ENCODE assay signal across 2 cellular contexts in the genomic region with DNA sequence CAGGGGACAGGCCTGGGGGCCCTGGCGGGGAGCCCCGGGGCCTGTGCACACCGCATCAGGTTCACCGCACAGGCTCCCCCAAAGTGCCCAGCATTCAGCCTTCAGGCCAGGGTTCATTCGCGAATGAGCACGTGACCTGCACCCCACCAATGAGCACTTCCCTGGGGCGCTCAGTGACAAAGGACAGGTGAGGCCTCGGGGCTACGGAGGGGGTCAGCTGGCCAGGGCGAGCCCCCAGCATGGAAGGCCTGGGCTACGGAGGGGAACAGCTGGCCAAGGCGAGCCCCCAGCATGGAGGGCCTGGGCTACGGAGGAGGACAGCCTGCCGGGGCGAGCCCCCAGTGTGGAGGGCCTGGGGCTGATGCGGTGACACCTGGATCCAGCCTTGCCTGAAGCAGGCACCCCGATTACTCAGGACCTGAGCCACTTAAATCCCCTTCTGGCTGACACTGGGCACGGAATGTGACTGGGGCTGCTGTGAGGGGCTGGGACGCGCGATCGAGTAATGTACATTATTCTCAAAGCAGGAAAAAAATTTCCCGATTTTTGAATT.
A peak's percentile ranks its signal among the peaks of the same experiment; 100 is the strongest.
TF ChIP-seq lines count a peak whose summit lies in the region.

No MANE protein-coding gene starts in this region.

TF ChIP-seq in HepG2, 621 proteins besides CTCF, POLR2A, EP300 and RAD21:
- TF ChIP-seq ZNF329 (CRISPR knock-in tag; IDR thresholded peaks at IDR 0.05; ENCODE audit: low read depth) = peak; percentile 99
- TF ChIP-seq, protein P1, sequence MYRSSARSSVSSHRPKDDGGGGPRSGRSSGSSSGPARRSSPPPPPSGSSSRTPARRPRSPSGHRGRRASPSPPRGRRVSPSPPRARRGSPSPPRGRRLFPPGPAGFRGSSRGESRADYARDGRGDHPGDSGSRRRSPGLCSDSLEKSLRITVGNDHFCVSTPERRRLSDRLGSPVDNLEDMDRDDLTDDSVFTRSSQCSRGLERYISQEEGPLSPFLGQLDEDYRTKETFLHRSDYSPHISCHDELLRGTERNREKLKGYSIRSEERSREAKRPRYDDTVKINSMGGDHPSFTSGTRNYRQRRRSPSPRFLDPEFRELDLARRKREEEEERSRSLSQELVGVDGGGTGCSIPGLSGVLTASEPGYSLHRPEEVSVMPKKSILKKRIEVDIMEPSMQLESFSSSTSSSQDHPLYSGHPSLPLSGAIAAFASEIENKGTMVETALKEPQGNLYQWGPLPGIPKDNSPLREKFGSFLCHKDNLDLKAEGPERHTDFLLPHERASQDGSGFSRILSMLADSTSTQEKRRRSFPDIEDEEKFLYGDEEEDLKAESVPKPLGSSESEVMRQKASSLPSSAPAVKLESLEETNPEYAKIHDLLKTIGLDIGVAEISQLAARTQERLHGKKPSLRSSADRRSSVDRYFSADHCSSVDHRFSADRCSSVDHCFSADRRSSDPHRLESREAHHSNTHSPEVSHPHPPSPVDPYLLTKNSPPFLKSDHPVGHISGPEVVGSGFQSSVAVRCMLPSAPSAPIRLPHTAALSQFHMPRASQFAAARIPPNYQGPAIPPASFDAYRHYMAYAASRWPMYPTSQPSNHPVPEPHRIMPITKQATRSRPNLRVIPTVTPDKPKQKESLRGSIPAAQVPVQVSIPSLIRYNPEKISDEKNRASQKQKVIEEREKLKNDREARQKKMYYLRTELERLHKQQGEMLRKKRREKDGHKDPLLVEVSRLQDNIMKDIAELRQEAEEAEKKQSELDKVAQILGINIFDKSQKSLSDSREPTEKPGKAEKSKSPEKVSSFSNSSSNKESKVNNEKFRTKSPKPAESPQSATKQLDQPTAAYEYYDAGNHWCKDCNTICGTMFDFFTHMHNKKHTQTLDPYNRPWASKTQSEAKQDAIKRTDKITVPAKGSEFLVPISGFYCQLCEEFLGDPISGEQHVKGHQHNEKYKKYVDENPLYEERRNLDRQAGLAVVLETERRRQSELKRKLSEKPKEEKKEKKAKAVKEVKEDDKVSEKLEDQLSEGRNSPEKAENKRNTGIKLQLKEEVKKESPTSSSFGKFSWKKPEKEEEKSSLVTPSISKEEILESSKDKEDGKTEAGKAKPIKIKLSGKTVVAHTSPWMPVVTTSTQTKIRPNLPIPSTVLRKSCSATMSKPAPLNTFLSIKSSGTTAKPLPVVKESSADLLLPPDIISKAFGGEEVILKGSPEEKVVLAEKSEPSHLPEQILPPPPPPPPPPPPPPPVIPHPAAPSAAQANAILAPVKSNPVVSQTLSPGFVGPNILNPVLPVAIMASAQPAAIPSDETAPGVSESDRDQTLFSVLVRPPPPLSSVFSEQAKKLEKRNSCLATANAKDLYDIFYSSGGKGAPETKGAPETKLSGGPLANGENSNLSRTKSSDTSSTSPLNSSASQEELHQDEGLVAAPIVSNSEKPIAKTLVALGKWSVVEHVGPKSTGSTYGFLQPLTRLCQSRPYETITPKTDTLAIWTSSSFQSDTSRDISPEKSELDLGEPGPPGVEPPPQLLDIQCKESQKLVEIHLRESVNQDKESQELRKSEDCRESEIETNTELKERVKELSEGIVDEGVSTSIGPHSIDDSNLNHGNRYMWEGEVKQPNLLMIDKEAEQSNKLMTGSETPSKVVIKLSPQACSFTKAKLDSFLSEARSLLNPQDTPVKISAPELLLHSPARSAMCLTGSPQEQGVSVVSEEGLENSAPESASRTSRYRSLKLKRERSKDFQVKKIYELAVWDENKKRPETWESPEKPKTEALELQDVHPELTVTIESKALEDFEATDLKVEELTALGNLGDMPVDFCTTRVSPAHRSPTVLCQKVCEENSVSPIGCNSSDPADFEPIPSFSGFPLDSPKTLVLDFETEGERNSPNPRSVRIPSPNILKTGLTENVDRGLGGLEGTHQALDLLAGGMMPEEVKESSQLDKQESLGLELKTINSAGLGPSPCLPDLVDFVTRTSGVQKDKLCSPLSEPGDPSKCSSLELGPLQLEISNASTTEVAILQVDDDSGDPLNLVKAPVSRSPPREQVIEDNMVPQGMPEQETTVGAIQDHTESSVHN (CRISPR knock-in tag; IDR thresholded peaks at IDR 0.05) = no peak

TF ChIP-seq in K562, 482 proteins besides CTCF, POLR2A, EP300 and RAD21:
- TF ChIP-seq, protein P2, sequence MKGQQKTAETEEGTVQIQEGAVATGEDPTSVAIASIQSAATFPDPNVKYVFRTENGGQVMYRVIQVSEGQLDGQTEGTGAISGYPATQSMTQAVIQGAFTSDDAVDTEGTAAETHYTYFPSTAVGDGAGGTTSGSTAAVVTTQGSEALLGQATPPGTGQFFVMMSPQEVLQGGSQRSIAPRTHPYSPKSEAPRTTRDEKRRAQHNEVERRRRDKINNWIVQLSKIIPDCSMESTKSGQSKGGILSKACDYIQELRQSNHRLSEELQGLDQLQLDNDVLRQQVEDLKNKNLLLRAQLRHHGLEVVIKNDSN (CRISPR knock-in tag; IDR thresholded peaks at IDR 0.05) = 0 out of 2 replicates have a peak, but pooled peaks have one; percentile 16
- TF ChIP-seq NFE2 (IDR thresholded peaks at IDR 0.05; ENCODE audit: low read depth) (no peak), POLR2G (IDR thresholded peaks at IDR 0.05; ENCODE audit: low read depth, low read length) (peak; percentile 24; the same call in 1 of the 2 replicates), FIP1L1 (IDR thresholded peaks at IDR 0.05; ENCODE audit: low read depth, low read length, poor library complexity, severe bottlenecking) (peak; percentile 40), CEBPG (CRISPR knock-in tag; IDR thresholded peaks at IDR 0.05) (no peak), CEBPG (tag; conservative IDR thresholded peaks at IDR 0.05 in 1 of 2, IDR thresholded peaks at IDR 0.05 in 1 of 2) (no peak), ZSCAN29 (IDR thresholded peaks at IDR 0.05) (no peak), U2AF1 (optimal IDR thresholded peaks at IDR 0.05; ENCODE audit: low read depth, low read length) (no peak), RBM22 (IDR thresholded peaks at IDR 0.05; ENCODE audit: low read depth, low read length, poor library complexity, severe bottlenecking) (peak; percentile 49), BMI1 (IDR thresholded peaks at IDR 0.05; ENCODE audit: low read length) (no peak), RAD51 (IDR thresholded peaks at IDR 0.05; ENCODE audit: borderline replicate concordance, low read depth) (no peak)
- TF ChIP-seq, protein P3, sequence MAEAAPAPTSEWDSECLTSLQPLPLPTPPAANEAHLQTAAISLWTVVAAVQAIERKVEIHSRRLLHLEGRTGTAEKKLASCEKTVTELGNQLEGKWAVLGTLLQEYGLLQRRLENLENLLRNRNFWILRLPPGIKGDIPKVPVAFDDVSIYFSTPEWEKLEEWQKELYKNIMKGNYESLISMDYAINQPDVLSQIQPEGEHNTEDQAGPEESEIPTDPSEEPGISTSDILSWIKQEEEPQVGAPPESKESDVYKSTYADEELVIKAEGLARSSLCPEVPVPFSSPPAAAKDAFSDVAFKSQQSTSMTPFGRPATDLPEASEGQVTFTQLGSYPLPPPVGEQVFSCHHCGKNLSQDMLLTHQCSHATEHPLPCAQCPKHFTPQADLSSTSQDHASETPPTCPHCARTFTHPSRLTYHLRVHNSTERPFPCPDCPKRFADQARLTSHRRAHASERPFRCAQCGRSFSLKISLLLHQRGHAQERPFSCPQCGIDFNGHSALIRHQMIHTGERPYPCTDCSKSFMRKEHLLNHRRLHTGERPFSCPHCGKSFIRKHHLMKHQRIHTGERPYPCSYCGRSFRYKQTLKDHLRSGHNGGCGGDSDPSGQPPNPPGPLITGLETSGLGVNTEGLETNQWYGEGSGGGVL (CRISPR knock-in tag; IDR thresholded peaks at IDR 0.05) = no peak
- TF ChIP-seq, protein P4, sequence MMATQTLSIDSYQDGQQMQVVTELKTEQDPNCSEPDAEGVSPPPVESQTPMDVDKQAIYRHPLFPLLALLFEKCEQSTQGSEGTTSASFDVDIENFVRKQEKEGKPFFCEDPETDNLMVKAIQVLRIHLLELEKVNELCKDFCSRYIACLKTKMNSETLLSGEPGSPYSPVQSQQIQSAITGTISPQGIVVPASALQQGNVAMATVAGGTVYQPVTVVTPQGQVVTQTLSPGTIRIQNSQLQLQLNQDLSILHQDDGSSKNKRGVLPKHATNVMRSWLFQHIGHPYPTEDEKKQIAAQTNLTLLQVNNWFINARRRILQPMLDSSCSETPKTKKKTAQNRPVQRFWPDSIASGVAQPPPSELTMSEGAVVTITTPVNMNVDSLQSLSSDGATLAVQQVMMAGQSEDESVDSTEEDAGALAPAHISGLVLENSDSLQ (IDR thresholded peaks at IDR 0.05) = no peak
